In the genomic region with DNA sequence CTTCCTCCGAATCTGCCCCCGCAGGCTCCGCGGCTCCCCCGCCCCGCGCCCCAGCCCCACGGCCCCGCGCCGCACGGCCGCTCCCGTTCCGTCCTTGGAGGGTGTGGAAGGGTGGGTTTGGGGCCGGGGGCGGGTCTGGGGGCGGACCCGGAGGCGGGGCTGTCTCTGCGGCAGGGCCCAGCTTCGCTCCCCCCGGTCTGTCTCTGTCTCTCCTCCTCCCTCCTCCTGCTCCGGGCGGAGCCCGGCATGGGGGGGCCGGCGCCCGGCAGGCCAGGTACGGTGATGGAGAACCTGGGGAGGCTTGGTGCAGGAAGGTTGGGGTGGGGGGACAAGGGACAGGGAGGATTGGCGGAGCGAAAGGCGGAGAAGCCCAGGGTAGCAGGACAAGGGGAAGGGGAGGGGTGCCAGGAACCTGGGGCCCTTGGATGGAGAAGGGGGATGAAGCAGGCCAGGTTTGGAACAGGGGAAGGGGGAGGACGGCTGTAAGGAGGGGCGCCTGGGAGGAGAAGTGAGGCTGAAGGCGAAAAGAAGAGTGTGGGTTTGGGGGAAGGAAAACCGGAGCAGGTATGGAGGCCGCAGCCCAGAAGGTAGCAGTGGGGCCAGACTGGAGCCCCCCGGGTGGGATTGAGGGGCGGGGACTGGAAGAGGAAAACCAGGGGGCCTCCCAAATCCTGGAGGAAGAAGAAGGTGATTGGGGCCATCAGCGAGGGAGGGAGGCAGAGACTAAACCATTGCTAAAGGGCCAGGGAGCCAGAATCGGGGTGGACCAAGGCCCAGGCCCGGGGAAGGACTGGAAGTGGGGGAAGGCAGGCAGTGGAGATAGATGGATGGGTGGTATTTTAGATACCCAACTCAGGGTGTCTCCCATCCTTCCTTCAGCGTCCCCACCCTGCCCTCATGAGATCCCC, we compare ENCODE assay signal across 8 cellular contexts. TPM values are rescaled to one million over a fixed set of nuclear protein-coding genes. Genes with fewer than 3 reads are reported as not detected.
DNase-seq lines count a peak whose midpoint lies in the region; ATAC-seq and TF ChIP-seq lines count a peak whose summit lies in the region.

A gene (plus strand): TSS at position 200 of the 908 bp plus-strand sequence. CDS start 1,385 bp downstream, outside the sequence.

- peak within 1 kb of the TSS; percentile 90 for H3K4me3 Mint-ChIP-seq in activated T-helper 1 cell treated with anti-CD3 and anti-CD28 coated beads, Interleukin-12 subunit alpha, Interleukin-12 subunit beta, Interleukin-2, Interleukin-4 antibody, amounts not matched to agents 30 ng/mL and 10 ng/mL and 1 ng/mL, durations not matched to agents 14 hours and 24 hours and 36 hours
- peak within 1 kb of the TSS; percentile 82 to 99 (median 86) for H3K4me3 Mint-ChIP-seq in naive B cell

- 42 to 57% methylated on average over 17 to 20 of the region's 44 CpGs for WGBS in esophagus squamous epithelium, 2 donors
- 29% methylated on average over 44 of the region's 44 CpGs for WGBS in thymus

- H3K27ac ChIP-seq in esophagus squamous epithelium (peak within 1 kb of the TSS; percentile 71 to 84 (median 75)), thymus (ENCODE audit: low read depth) (no peak within 1 kb of the TSS)

- H3K27ac Mint-ChIP-seq in activated T-helper 1 cell treated with anti-CD3 and anti-CD28 coated beads, Interleukin-12 subunit alpha, Interleukin-12 subunit beta, Interleukin-2, Interleukin-4 antibody, amounts not matched to agents 30 ng/mL and 10 ng/mL and 1 ng/mL, durations not matched to agents 14 hours and 24 hours and 36 hours = peak within 1 kb of the TSS; percentile 24
- H3K27ac Mint-ChIP-seq in naive B cell = peak within 1 kb of the TSS in 3 of 6 donors; percentile 56 to 74 (median 69)

- TF ChIP-seq POLR2A in esophagus squamous epithelium (IDR thresholded peaks at IDR 0.05) = no peak

- H3K36me3 ChIP-seq in esophagus squamous epithelium (peaks cover 0 to 9% (median 0%) of the 10 kb centered on the region in 3 donors), thymus (ENCODE audit: control insufficient read depth, insufficient read depth) (no peaks in the 10 kb centered on the region)

- ATAC-seq in naive B cell (ENCODE audit: low read depth in 2 of 2) = peak; percentile 26 to 31
- no peak for ATAC-seq in GM18519 (IDR thresholded peaks at IDR 0.05; ENCODE audit: low FRiP score, unreplicated experiment)

- H3K36me3 Mint-ChIP-seq in activated T-helper 1 cell treated with anti-CD3 and anti-CD28 coated beads, Interleukin-12 subunit alpha, Interleukin-12 subunit beta, Interleukin-2, Interleukin-4 antibody, amounts not matched to agents 30 ng/mL and 10 ng/mL and 1 ng/mL, durations not matched to agents 14 hours and 24 hours and 36 hours (ENCODE audit: low read depth) = no peaks in the 10 kb centered on the region
- no peaks in the 10 kb centered on the region for H3K36me3 Mint-ChIP-seq in naive B cell

- no peak for TF ChIP-seq CTCF in esophagus squamous epithelium (IDR thresholded peaks at IDR 0.05)

- DNase-seq in Caki2 (ENCODE audit: low read depth) (peak; percentile 36), HCEC 1CT (peak; percentile 48), NCI-H2171 treated with DMSO at 0.1 percent for 48 hours (lab: John Stamatoyannopoulos, UW) (peak; percentile 50), esophagus squamous epithelium (lab: John Stamatoyannopoulos, UW) (no peak), naive B cell (peak; percentile 37)
- no peak for DNase-seq in activated T-helper 1 cell treated with anti-CD3 and anti-CD28 coated beads, Interleukin-12 subunit alpha, Interleukin-12 subunit beta, Interleukin-2, Interleukin-4 antibody, amounts not matched to agents 30 ng/mL and 10 ng/mL and 1 ng/mL, durations not matched to agents 14 hours and 24 hours and 36 hours (ENCODE audit: low spot score)

- in situ Hi-C loops in Caki2 (cut with HindIII; ENCODE audit: low pct_unique_long_range_greater_than_20kb, low sequenced_read_pairs) = no loop called here

- peaks cover 13% of the 10 kb centered on the region for H3K4me1 Mint-ChIP-seq in activated T-helper 1 cell treated with anti-CD3 and anti-CD28 coated beads, Interleukin-12 subunit alpha, Interleukin-12 subunit beta, Interleukin-2, Interleukin-4 antibody, amounts not matched to agents 30 ng/mL and 10 ng/mL and 1 ng/mL, durations not matched to agents 14 hours and 24 hours and 36 hours (ENCODE audit: low read depth)
- H3K4me1 Mint-ChIP-seq in naive B cell = peaks cover 13 to 20% (median 14%) of the 10 kb centered on the region in 3 donors

- intact Hi-C loops in activated T-helper 1 cell treated with anti-CD3 and anti-CD28 coated beads, Interleukin-12 subunit alpha, Interleukin-12 subunit beta, Interleukin-2, Interleukin-4 antibody, amounts not matched to agents 30 ng/mL and 10 ng/mL and 1 ng/mL, durations not matched to agents 14 hours and 24 hours and 36 hours (cut with micrococcal nuclease) = loop anchor here (1.0 kb wide), 3 partner anchors 15 to 75 kb away; no protein-coding TSS in a partner anchor
- intact Hi-C loops in esophagus squamous epithelium (cut with DNase I) = no loop called here

- peak within 1 kb of the TSS; percentile 53 to 88 (median 66) for H3K4me3 ChIP-seq in esophagus squamous epithelium
- H3K4me3 ChIP-seq in thymus (ENCODE audit: low read length) = peak within 1 kb of the TSS; percentile 71

- H3K9me3 Mint-ChIP-seq in activated T-helper 1 cell treated with anti-CD3 and anti-CD28 coated beads, Interleukin-12 subunit alpha, Interleukin-12 subunit beta, Interleukin-2, Interleukin-4 antibody, amounts not matched to agents 30 ng/mL and 10 ng/mL and 1 ng/mL, durations not matched to agents 14 hours and 24 hours and 36 hours = no peaks in the 10 kb centered on the region
- no peaks in the 10 kb centered on the region for H3K9me3 Mint-ChIP-seq in naive B cell

- peaks cover 9% of the 10 kb centered on the region for H3K27me3 Mint-ChIP-seq in activated T-helper 1 cell treated with anti-CD3 and anti-CD28 coated beads, Interleukin-12 subunit alpha, Interleukin-12 subunit beta, Interleukin-2, Interleukin-4 antibody, amounts not matched to agents 30 ng/mL and 10 ng/mL and 1 ng/mL, durations not matched to agents 14 hours and 24 hours and 36 hours (ENCODE audit: insufficient read depth)
- peaks cover 0 to 11% (median 10%) of the 10 kb centered on the region in 3 donors for H3K27me3 Mint-ChIP-seq in naive B cell

- H3K9me3 ChIP-seq in esophagus squamous epithelium (no peaks in the 10 kb centered on the region), thymus (ENCODE audit: control insufficient read depth) (no peaks in the 10 kb centered on the region)

- H3K27me3 ChIP-seq in esophagus squamous epithelium (no peaks in the 10 kb centered on the region), thymus (ENCODE audit: control insufficient read depth, insufficient read depth) (no peaks in the 10 kb centered on the region)

- H3K4me1 ChIP-seq in esophagus squamous epithelium (peaks cover 14 to 49% (median 19%) of the 10 kb centered on the region in 3 donors), thymus (ENCODE audit: control insufficient read depth, insufficient read depth, low read length) (peaks cover 10% of the 10 kb centered on the region)

RNA-seq across cellular contexts. Expression of the gene that starts here (rescaled TPM):
- 0.87 and 3.6 TPM in 2 replicates for total RNA-seq in Caki2 (2014; rRNA removed; shearing (Covaris generic); ENCODE audit: low replicate concordance)
- 0.23 and 0.37 TPM in 2 replicates for total RNA-seq in activated T-helper 1 cell treated with anti-CD3 and anti-CD28 coated beads, Interleukin-12 subunit alpha, Interleukin-12 subunit beta, Interleukin-2, Interleukin-4 antibody, amounts not matched to agents 30 ng/mL and 10 ng/mL and 1 ng/mL, durations not matched to agents 14 hours and 24 hours and 36 hours
- total RNA-seq in esophagus squamous epithelium = 1 to 10 TPM in 1 of 4 donors, under 1 TPM in 2, not detected in 1; 0.31 to 1.1 (median 0.57) TPM
- polyA plus RNA-seq in naive B cell (ENCODE audit: low read depth in 6 of 6) (not detected), thymus (0.66 TPM)

Comparison
In these comparisons a context has a peak if more than half of its experiments do, and no peak if none do; other contexts are left out.
1. Peak in DNase-seq and ATAC-seq in naive B cell; RNA of the gene not detected or under 1 TPM.
2. DNase-seq: peak in Caki2 (single experiment), HCEC 1CT (single experiment) and NCI-H2171 treated with DMSO at 0.1 percent for 48 hours (single experiment); none in activated T-helper 1 cell treated with anti-CD3 and anti-CD28 coated beads, Interleukin-12 subunit alpha, Interleukin-12 subunit beta, Interleukin-2, Interleukin-4 antibody, amounts not matched to agents 30 ng/mL and 10 ng/mL and 1 ng/mL, durations not matched to agents 14 hours and 24 hours and 36 hours (single experiment) and esophagus squamous epithelium (single experiment).